ENCODE assay signal across 3 cellular contexts in genomic region chr1:18561967-18562366, GRCh38.
TF ChIP-seq lines count a peak whose summit lies in the region.

No MANE protein-coding gene starts in this region.

TF ChIP-seq in SK-N-SH, 30 proteins besides CTCF, POLR2A, EP300 and RAD21:
- TF ChIP-seq MEF2A (IDR thresholded peaks at IDR 0.05; ENCODE audit: borderline replicate concordance, low read depth): no peak
- TF ChIP-seq POLR2AphosphoS5 (IDR thresholded peaks at IDR 0.05; ENCODE audit: low read depth, low read length): no peak
- no peak for TF ChIP-seq PBX3 (IDR thresholded peaks at IDR 0.05)
- TF ChIP-seq FOXM1 (IDR thresholded peaks at IDR 0.05; ENCODE audit: low read depth): no peak
- no peak for TF ChIP-seq USF2 (IDR thresholded peaks at IDR 0.05; ENCODE audit: borderline replicate concordance, low read depth, low read length)
- no peak for TF ChIP-seq JUND (IDR thresholded peaks at IDR 0.05)
- TF ChIP-seq NRF1 (IDR thresholded peaks at IDR 0.05; ENCODE audit: low read depth, low read length): no peak
- TF ChIP-seq CHD2 (IDR thresholded peaks at IDR 0.05; ENCODE audit: low read length, partially characterized antibody): no peak
- TF ChIP-seq, protein P1, sequence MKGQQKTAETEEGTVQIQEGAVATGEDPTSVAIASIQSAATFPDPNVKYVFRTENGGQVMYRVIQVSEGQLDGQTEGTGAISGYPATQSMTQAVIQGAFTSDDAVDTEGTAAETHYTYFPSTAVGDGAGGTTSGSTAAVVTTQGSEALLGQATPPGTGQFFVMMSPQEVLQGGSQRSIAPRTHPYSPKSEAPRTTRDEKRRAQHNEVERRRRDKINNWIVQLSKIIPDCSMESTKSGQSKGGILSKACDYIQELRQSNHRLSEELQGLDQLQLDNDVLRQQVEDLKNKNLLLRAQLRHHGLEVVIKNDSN (IDR thresholded peaks at IDR 0.05; ENCODE audit: borderline replicate concordance, low read depth): no peak

TF ChIP-seq in SK-N-SH treated with all-trans-retinoic acid at 6 μM for 48 hours, 23 proteins besides CTCF, POLR2A, EP300 and RAD21:
- TF ChIP-seq, protein P2, sequence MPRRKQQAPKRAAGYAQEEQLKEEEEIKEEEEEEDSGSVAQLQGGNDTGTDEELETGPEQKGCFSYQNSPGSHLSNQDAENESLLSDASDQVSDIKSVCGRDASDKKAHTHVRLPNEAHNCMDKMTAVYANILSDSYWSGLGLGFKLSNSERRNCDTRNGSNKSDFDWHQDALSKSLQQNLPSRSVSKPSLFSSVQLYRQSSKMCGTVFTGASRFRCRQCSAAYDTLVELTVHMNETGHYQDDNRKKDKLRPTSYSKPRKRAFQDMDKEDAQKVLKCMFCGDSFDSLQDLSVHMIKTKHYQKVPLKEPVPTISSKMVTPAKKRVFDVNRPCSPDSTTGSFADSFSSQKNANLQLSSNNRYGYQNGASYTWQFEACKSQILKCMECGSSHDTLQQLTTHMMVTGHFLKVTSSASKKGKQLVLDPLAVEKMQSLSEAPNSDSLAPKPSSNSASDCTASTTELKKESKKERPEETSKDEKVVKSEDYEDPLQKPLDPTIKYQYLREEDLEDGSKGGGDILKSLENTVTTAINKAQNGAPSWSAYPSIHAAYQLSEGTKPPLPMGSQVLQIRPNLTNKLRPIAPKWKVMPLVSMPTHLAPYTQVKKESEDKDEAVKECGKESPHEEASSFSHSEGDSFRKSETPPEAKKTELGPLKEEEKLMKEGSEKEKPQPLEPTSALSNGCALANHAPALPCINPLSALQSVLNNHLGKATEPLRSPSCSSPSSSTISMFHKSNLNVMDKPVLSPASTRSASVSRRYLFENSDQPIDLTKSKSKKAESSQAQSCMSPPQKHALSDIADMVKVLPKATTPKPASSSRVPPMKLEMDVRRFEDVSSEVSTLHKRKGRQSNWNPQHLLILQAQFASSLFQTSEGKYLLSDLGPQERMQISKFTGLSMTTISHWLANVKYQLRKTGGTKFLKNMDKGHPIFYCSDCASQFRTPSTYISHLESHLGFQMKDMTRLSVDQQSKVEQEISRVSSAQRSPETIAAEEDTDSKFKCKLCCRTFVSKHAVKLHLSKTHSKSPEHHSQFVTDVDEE (CRISPR knock-in tag; IDR thresholded peaks at IDR 0.05): no peak
- TF ChIP-seq RARB (CRISPR knock-in tag; IDR thresholded peaks at IDR 0.05) (no peak), OSR1 (CRISPR knock-in tag; IDR thresholded peaks at IDR 0.05) (no peak), ESRRG (CRISPR knock-in tag; IDR thresholded peaks at IDR 0.05) (no peak), GLIS3 (CRISPR knock-in tag; IDR thresholded peaks at IDR 0.05) (no peak), ZC3H10 (CRISPR knock-in tag; IDR thresholded peaks at IDR 0.05) (no peak), ZNF8 (CRISPR knock-in tag; IDR thresholded peaks at IDR 0.05) (no peak), ZFP30 (CRISPR knock-in tag; IDR thresholded peaks at IDR 0.05) (no peak), ZNF70 (CRISPR knock-in tag; IDR thresholded peaks at IDR 0.05) (no peak)
- TF ChIP-seq, protein P3, sequence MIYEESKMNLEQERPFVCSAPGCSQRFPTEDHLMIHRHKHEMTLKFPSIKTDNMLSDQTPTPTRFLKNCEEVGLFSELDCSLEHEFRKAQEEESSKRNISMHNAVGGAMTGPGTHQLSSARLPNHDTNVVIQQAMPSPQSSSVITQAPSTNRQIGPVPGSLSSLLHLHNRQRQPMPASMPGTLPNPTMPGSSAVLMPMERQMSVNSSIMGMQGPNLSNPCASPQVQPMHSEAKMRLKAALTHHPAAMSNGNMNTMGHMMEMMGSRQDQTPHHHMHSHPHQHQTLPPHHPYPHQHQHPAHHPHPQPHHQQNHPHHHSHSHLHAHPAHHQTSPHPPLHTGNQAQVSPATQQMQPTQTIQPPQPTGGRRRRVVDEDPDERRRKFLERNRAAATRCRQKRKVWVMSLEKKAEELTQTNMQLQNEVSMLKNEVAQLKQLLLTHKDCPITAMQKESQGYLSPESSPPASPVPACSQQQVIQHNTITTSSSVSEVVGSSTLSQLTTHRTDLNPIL (CRISPR knock-in tag; IDR thresholded peaks at IDR 0.05; ENCODE audit: low read depth): no peak

TF ChIP-seq in H1, 55 proteins besides CTCF, POLR2A, EP300 and RAD21:
- no peak for TF ChIP-seq GABPA (IDR thresholded peaks at IDR 0.05; ENCODE audit: borderline replicate concordance, insufficient read depth, low read length)
- TF ChIP-seq USF2 (IDR thresholded peaks at IDR 0.05; ENCODE audit: low read length): no peak
- TF ChIP-seq SIRT6 (IDR thresholded peaks at IDR 0.05; ENCODE audit: low read length): no peak
- TF ChIP-seq RXRA (IDR thresholded peaks at IDR 0.05; ENCODE audit: insufficient read depth, low read depth, low read length): no peak
- TF ChIP-seq, protein P4, sequence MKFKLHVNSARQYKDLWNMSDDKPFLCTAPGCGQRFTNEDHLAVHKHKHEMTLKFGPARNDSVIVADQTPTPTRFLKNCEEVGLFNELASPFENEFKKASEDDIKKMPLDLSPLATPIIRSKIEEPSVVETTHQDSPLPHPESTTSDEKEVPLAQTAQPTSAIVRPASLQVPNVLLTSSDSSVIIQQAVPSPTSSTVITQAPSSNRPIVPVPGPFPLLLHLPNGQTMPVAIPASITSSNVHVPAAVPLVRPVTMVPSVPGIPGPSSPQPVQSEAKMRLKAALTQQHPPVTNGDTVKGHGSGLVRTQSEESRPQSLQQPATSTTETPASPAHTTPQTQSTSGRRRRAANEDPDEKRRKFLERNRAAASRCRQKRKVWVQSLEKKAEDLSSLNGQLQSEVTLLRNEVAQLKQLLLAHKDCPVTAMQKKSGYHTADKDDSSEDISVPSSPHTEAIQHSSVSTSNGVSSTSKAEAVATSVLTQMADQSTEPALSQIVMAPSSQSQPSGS (IDR thresholded peaks at IDR 0.05; ENCODE audit: low read length): no peak
- no peak for TF ChIP-seq SRF (IDR thresholded peaks at IDR 0.05; ENCODE audit: low read depth, low read length)
- TF ChIP-seq SAP30 (IDR thresholded peaks at IDR 0.05; ENCODE audit: insufficient read depth, insufficient replicate concordance, low read length): no peak
- TF ChIP-seq NANOG (IDR thresholded peaks at IDR 0.05; ENCODE audit: insufficient read depth, low read depth, low read length, poor library complexity, severe bottlenecking): no peak
- TF ChIP-seq EGR1 (IDR thresholded peaks at IDR 0.05; ENCODE audit: borderline replicate concordance, low read depth, low read length): no peak
